In genomic region chr15:73951044-73951561, GRCh38 we compare ENCODE assay signal across 1 cellular context.
A peak's percentile ranks its signal among the peaks of the same experiment; 100 is the strongest.
TF ChIP-seq lines count a peak whose summit lies in the region.

No MANE protein-coding gene starts in this region.

TF ChIP-seq in H1, 55 proteins besides CTCF, POLR2A, EP300 and RAD21:
- TF ChIP-seq CBX8 (IDR thresholded peaks at IDR 0.05; ENCODE audit: borderline replicate concordance, low read depth, low read length) (no peak), SIRT6 (IDR thresholded peaks at IDR 0.05; ENCODE audit: low read length) (no peak), CREB1 (IDR thresholded peaks at IDR 0.05) (no peak; the same call in 1 of the 2 replicates), BCL11A (IDR thresholded peaks at IDR 0.05; ENCODE audit: low read depth in 2 of 2, low read length in 2 of 2) (no peak), YY1 (IDR thresholded peaks at IDR 0.05; ENCODE audit: low read depth, low read length) (0 out of 2 replicates have a peak, but pooled peaks have one; percentile 7), CEBPB (IDR thresholded peaks at IDR 0.05; ENCODE audit: low read depth, low read length) (no peak), MAX (IDR thresholded peaks at IDR 0.05) (peak; percentile 96), POLR2AphosphoS5 (IDR thresholded peaks at IDR 0.05; ENCODE audit: low read depth, low read length) (peak; percentile 31; the same call in 1 of the 2 replicates), KDM4A (IDR thresholded peaks at IDR 0.05; ENCODE audit: low read depth, low read length, severe bottlenecking) (no peak), CHD7 (IDR thresholded peaks at IDR 0.05; ENCODE audit: insufficient replicate concordance, low read length) (no peak), RNF2 (IDR thresholded peaks at IDR 0.05; ENCODE audit: borderline replicate concordance, low read depth, low read length, missing control alignments, poor library complexity, severe bottlenecking) (no peak), BACH1 (IDR thresholded peaks at IDR 0.05; ENCODE audit: low read length) (no peak), TBP (IDR thresholded peaks at IDR 0.05; ENCODE audit: low read depth, low read length) (no peak; the same call in 1 of the 2 replicates), NANOG (IDR thresholded peaks at IDR 0.05; ENCODE audit: insufficient read depth, low read depth, low read length, poor library complexity, severe bottlenecking) (peak; percentile 9), TCF12 (IDR thresholded peaks at IDR 0.05; ENCODE audit: low read depth, low read length) (no peak), RFX5 (IDR thresholded peaks at IDR 0.05; ENCODE audit: borderline replicate concordance, low read depth, low read length) (no peak), HDAC6 (IDR thresholded peaks at IDR 0.05; ENCODE audit: low read depth, low read length) (no peak), SP2 (IDR thresholded peaks at IDR 0.05; ENCODE audit: low read length) (no peak), CHD1 (IDR thresholded peaks at IDR 0.05; ENCODE audit: low read depth, low read length) (no peak), BRCA1 (IDR thresholded peaks at IDR 0.05; ENCODE audit: low read depth, low read length) (no peak), SIX5 (IDR thresholded peaks at IDR 0.05; ENCODE audit: low read depth, low read length) (no peak), SP1 (IDR thresholded peaks at IDR 0.05; ENCODE audit: low read depth, low read length) (no peak), SUZ12 (IDR thresholded peaks at IDR 0.05; ENCODE audit: low read length) (no peak), NRF1 (IDR thresholded peaks at IDR 0.05; ENCODE audit: low read depth, low read length) (no peak), TAF7 (optimal IDR thresholded peaks at IDR 0.05; ENCODE audit: borderline replicate concordance, low read depth, low read length) (peak; percentile 58), KDM5A (IDR thresholded peaks at IDR 0.05; ENCODE audit: low read length) (no peak), HDAC2 (IDR thresholded peaks at IDR 0.05; ENCODE audit: borderline replicate concordance in 1 of 2, low read depth in 2 of 2, low read length in 2 of 2) (no peak), USF2 (IDR thresholded peaks at IDR 0.05; ENCODE audit: low read length) (peak; percentile 48; the same call in 1 of the 2 replicates), CHD2 (IDR thresholded peaks at IDR 0.05; ENCODE audit: low read length) (no peak; the same call in 1 of the 2 replicates), GABPA (IDR thresholded peaks at IDR 0.05; ENCODE audit: borderline replicate concordance, insufficient read depth, low read length) (peak; percentile 40; the same call in 1 of the 2 replicates), ATF3 (IDR thresholded peaks at IDR 0.05; ENCODE audit: insufficient read depth, low read depth, low read length) (no peak), FOSL1 (IDR thresholded peaks at IDR 0.05; ENCODE audit: insufficient read depth, low read depth, low read length) (no peak), EZH2 (IDR thresholded peaks at IDR 0.05; ENCODE audit: low read depth, low read length, severe bottlenecking) (no peak), SIN3A (conservative IDR thresholded peaks at IDR 0.05 in 1 of 2, IDR thresholded peaks at IDR 0.05 in 1 of 2; ENCODE audit: low read depth in 1 of 2, low read length in 2 of 2) (0 out of 4 replicates have a peak, but pooled peaks of 1 of the 2 experiments have one; percentile 38), E2F6 (IDR thresholded peaks at IDR 0.05) (peak; percentile 86), RBBP5 (IDR thresholded peaks at IDR 0.05; ENCODE audit: borderline replicate concordance, low read depth, low read length) (no peak), KDM1A (IDR thresholded peaks at IDR 0.05; ENCODE audit: borderline replicate concordance, low read length) (no peak), TEAD4 (IDR thresholded peaks at IDR 0.05; ENCODE audit: low read depth, low read length) (no peak), TAF1 (IDR thresholded peaks at IDR 0.05; ENCODE audit: low read depth, low read length) (peak; percentile 49; the same call in 1 of the 2 replicates), ATF2 (IDR thresholded peaks at IDR 0.05; ENCODE audit: low read length) (no peak), ASH2L (IDR thresholded peaks at IDR 0.05; ENCODE audit: low read length) (peak; percentile 79), JUND (IDR thresholded peaks at IDR 0.05; ENCODE audit: low read length) (no peak)
TF ChIP-seq in H1: peak in this region for 11.
